Comparison of ENCODE assay signal across 14 cellular contexts in genomic region chr19:789473-790052, GRCh38. TPM values are rescaled to one million over a fixed set of nuclear protein-coding genes. Genes with fewer than 3 reads are reported as not detected.
DNase-seq lines count a peak whose midpoint lies in the region; ATAC-seq and TF ChIP-seq lines count a peak whose summit lies in the region.
"Had no signal": no experiment of that assay in that cellular context is flagged by ENCODE, and none has a peak within 500 bp of the region (broad histone marks: within the 10 kb centered on the region; RNA-seq: fewer than 3 reads in every experiment).

No MANE protein-coding gene starts in this region.

- H3K27me3 Mint-ChIP-seq in activated T-helper 1 cell treated with anti-CD3 and anti-CD28 coated beads, Interleukin-12 subunit alpha, Interleukin-12 subunit beta, Interleukin-2, Interleukin-4 antibody, amounts not matched to agents 30 ng/mL and 10 ng/mL and 1 ng/mL, durations not matched to agents 14 hours and 24 hours and 36 hours (ENCODE audit: insufficient read depth): peaks cover 10% of the 10 kb centered on the region

- H3K4me3 Mint-ChIP-seq in activated T-helper 1 cell treated with anti-CD3 and anti-CD28 coated beads, Interleukin-12 subunit alpha, Interleukin-12 subunit beta, Interleukin-2, Interleukin-4 antibody, amounts not matched to agents 30 ng/mL and 10 ng/mL and 1 ng/mL, durations not matched to agents 14 hours and 24 hours and 36 hours: no peak overlapping the region

- no peaks in the 10 kb centered on the region for H3K4me1 Mint-ChIP-seq in activated T-helper 1 cell treated with anti-CD3 and anti-CD28 coated beads, Interleukin-12 subunit alpha, Interleukin-12 subunit beta, Interleukin-2, Interleukin-4 antibody, amounts not matched to agents 30 ng/mL and 10 ng/mL and 1 ng/mL, durations not matched to agents 14 hours and 24 hours and 36 hours (ENCODE audit: low read depth)

- H3K9me3 ChIP-seq in left ventricle myocardium inferior (replicated peaks) (no peaks in the 10 kb centered on the region), neuron (ENCODE audit: low read length) (peaks cover 2% of the 10 kb centered on the region)
- H3K9me3 ChIP-seq: ovary had no signal

- peaks cover 58% of the 10 kb centered on the region for H3K4me1 ChIP-seq in left ventricle myocardium inferior
- H3K4me1 ChIP-seq in neuron (ENCODE audit: insufficient read depth, low read length): peaks cover 13% of the 10 kb centered on the region

- no peak for TF ChIP-seq CTCF in left ventricle myocardium inferior (IDR thresholded peaks at IDR 0.05; ENCODE audit: borderline replicate concordance)

- ATAC-seq in GM21529 (IDR thresholded peaks at IDR 0.05; ENCODE audit: unreplicated experiment): no peak
- ATAC-seq in HG02571 (IDR thresholded peaks at IDR 0.05; ENCODE audit: unreplicated experiment): no peak
- ATAC-seq in HG03097 (IDR thresholded peaks at IDR 0.05; ENCODE audit: low FRiP score, unreplicated experiment): no peak
- ATAC-seq in HG02610 (IDR thresholded peaks at IDR 0.05; ENCODE audit: unreplicated experiment): no peak
- ATAC-seq: GM12878 had no signal

- H3K36me3 Mint-ChIP-seq in activated T-helper 1 cell treated with anti-CD3 and anti-CD28 coated beads, Interleukin-12 subunit alpha, Interleukin-12 subunit beta, Interleukin-2, Interleukin-4 antibody, amounts not matched to agents 30 ng/mL and 10 ng/mL and 1 ng/mL, durations not matched to agents 14 hours and 24 hours and 36 hours (ENCODE audit: low read depth): no peaks in the 10 kb centered on the region

- H3K36me3 ChIP-seq in left ventricle myocardium inferior: no peaks in the 10 kb centered on the region
- H3K36me3 ChIP-seq in neuron (ENCODE audit: insufficient read depth, low read length): no peaks in the 10 kb centered on the region
- H3K36me3 ChIP-seq: brain microvascular endothelial cell, ovary had no signal

- intact Hi-C loops in activated T-helper 1 cell treated with anti-CD3 and anti-CD28 coated beads, Interleukin-12 subunit alpha, Interleukin-12 subunit beta, Interleukin-2, Interleukin-4 antibody, amounts not matched to agents 30 ng/mL and 10 ng/mL and 1 ng/mL, durations not matched to agents 14 hours and 24 hours and 36 hours (cut with micrococcal nuclease): no loop called here
- intact Hi-C loops in left ventricle myocardium inferior (cut with micrococcal nuclease): no loop called here

- H3K27me3 ChIP-seq in left ventricle myocardium inferior (ENCODE audit: low read depth) (no peaks in the 10 kb centered on the region), neuron (ENCODE audit: insufficient read depth, low read length) (no peaks in the 10 kb centered on the region)
- H3K27me3 ChIP-seq: brain microvascular endothelial cell, ovary had no signal

- no peaks in the 10 kb centered on the region for H3K9me3 Mint-ChIP-seq in activated T-helper 1 cell treated with anti-CD3 and anti-CD28 coated beads, Interleukin-12 subunit alpha, Interleukin-12 subunit beta, Interleukin-2, Interleukin-4 antibody, amounts not matched to agents 30 ng/mL and 10 ng/mL and 1 ng/mL, durations not matched to agents 14 hours and 24 hours and 36 hours

- H3K4me3 ChIP-seq in left ventricle myocardium inferior (peak overlapping the region; percentile 42), neuron (ENCODE audit: low read length) (peak overlapping the region; percentile 41)
- H3K4me3 ChIP-seq: GM12878, ovary had no signal

- DNase-seq in Daoy (ENCODE audit: low read depth): peak; percentile 29
- DNase-seq in activated T-helper 1 cell treated with anti-CD3 and anti-CD28 coated beads, Interleukin-12 subunit alpha, Interleukin-12 subunit beta, Interleukin-2, Interleukin-4 antibody, amounts not matched to agents 30 ng/mL and 10 ng/mL and 1 ng/mL, durations not matched to agents 14 hours and 24 hours and 36 hours (ENCODE audit: low spot score): no peak
- DNase-seq in left ventricle myocardium inferior: no peak
- DNase-seq: activated CD4-positive, alpha-beta T cell treated with anti-CD3 and anti-CD28 coated beads for 4 hours; brain microvascular endothelial cell; C1 segment of cervical spinal cord; ovary had no signal

- H3K27ac ChIP-seq in left ventricle myocardium inferior (replicated peaks): peak overlapping the region; percentile 88
- H3K27ac ChIP-seq: brain microvascular endothelial cell, ovary had no signal

- H3K27ac Mint-ChIP-seq in activated T-helper 1 cell treated with anti-CD3 and anti-CD28 coated beads, Interleukin-12 subunit alpha, Interleukin-12 subunit beta, Interleukin-2, Interleukin-4 antibody, amounts not matched to agents 30 ng/mL and 10 ng/mL and 1 ng/mL, durations not matched to agents 14 hours and 24 hours and 36 hours: peak overlapping the region; percentile 48

- H2AFZ ChIP-seq in neuron (ENCODE audit: low read depth, low read length): peak overlapping the region; percentile 74

RNA-seq across cellular contexts. Expression of gene PTBP1, which starts 7.7 kb away (rescaled TPM):
- 205 and 246 TPM in 2 replicates for total RNA-seq in Daoy (2014; rRNA removed; shearing (Covaris generic))
- total RNA-seq in activated T-helper 1 cell treated with anti-CD3 and anti-CD28 coated beads, Interleukin-12 subunit alpha, Interleukin-12 subunit beta, Interleukin-2, Interleukin-4 antibody, amounts not matched to agents 30 ng/mL and 10 ng/mL and 1 ng/mL, durations not matched to agents 14 hours and 24 hours and 36 hours: 735 and 829 TPM in 2 replicates
- total RNA-seq in left ventricle myocardium inferior: 55.6 TPM

RNA-seq across cellular contexts. Expression of gene PLPPR3, which starts 32.2 kb away (rescaled TPM):
- total RNA-seq in Daoy (2014; rRNA removed; shearing (Covaris generic)): 0.11 and 1.2 TPM in 2 replicates
- not detected in 2 replicates for total RNA-seq in activated T-helper 1 cell treated with anti-CD3 and anti-CD28 coated beads, Interleukin-12 subunit alpha, Interleukin-12 subunit beta, Interleukin-2, Interleukin-4 antibody, amounts not matched to agents 30 ng/mL and 10 ng/mL and 1 ng/mL, durations not matched to agents 14 hours and 24 hours and 36 hours
- total RNA-seq in left ventricle myocardium inferior: not detected
- total RNA-seq: GM12878, OCI-LY7 had no signal

RNA-seq across cellular contexts. Expression of gene AZU1, which starts 38.1 kb away (rescaled TPM):
- total RNA-seq in Daoy (2014; rRNA removed; shearing (Covaris generic)): not detected in 2 replicates
- total RNA-seq in activated T-helper 1 cell treated with anti-CD3 and anti-CD28 coated beads, Interleukin-12 subunit alpha, Interleukin-12 subunit beta, Interleukin-2, Interleukin-4 antibody, amounts not matched to agents 30 ng/mL and 10 ng/mL and 1 ng/mL, durations not matched to agents 14 hours and 24 hours and 36 hours: not detected in 2 replicates
- not detected for total RNA-seq in left ventricle myocardium inferior
- total RNA-seq: GM12878, OCI-LY7 had no signal

RNA-seq across cellular contexts. Expression of gene MISP, which starts 38.7 kb away (rescaled TPM):
- total RNA-seq in Daoy (2014; rRNA removed; shearing (Covaris generic)): 1.5 and 2.0 TPM in 2 replicates
- total RNA-seq in activated T-helper 1 cell treated with anti-CD3 and anti-CD28 coated beads, Interleukin-12 subunit alpha, Interleukin-12 subunit beta, Interleukin-2, Interleukin-4 antibody, amounts not matched to agents 30 ng/mL and 10 ng/mL and 1 ng/mL, durations not matched to agents 14 hours and 24 hours and 36 hours: not detected in 2 replicates
- total RNA-seq in left ventricle myocardium inferior: not detected
- total RNA-seq: GM12878 had no signal

RNA-seq across cellular contexts. Expression of gene PRTN3, which starts 51.2 kb away (rescaled TPM):
- total RNA-seq in Daoy (2014; rRNA removed; shearing (Covaris generic)): not detected in 2 replicates
- not detected in 2 replicates for total RNA-seq in activated T-helper 1 cell treated with anti-CD3 and anti-CD28 coated beads, Interleukin-12 subunit alpha, Interleukin-12 subunit beta, Interleukin-2, Interleukin-4 antibody, amounts not matched to agents 30 ng/mL and 10 ng/mL and 1 ng/mL, durations not matched to agents 14 hours and 24 hours and 36 hours
- not detected for total RNA-seq in left ventricle myocardium inferior
- total RNA-seq: GM12878, OCI-LY7 had no signal
